In genomic region chr19:45767410-45767880, GRCh38 we compare ENCODE assay signal across 8 cellular contexts. TPM values are rescaled to one million over a fixed set of nuclear protein-coding genes. Genes with fewer than 3 reads are reported as not detected.
DNase-seq lines count a peak whose midpoint lies in the region; ATAC-seq and TF ChIP-seq lines count a peak whose summit lies in the region.

No MANE protein-coding gene starts in this region.

- no peak for TF ChIP-seq CTCF in upper lobe of right lung (IDR thresholded peaks at IDR 0.05)

- H3K36me3 ChIP-seq in NT2/D1 (ENCODE audit: insufficient read depth, insufficient read length, low read length) (peaks cover 20% of the 10 kb centered on the region), upper lobe of right lung (no peaks in the 10 kb centered on the region)

- H3K9me3 ChIP-seq in NT2/D1 (ENCODE audit: insufficient read depth, low read length) (no peaks in the 10 kb centered on the region), upper lobe of right lung (no peaks in the 10 kb centered on the region)

- intact Hi-C loops in upper lobe of right lung (cut with DNase I): no loop called here

- H3K9ac ChIP-seq in NT2/D1 (ENCODE audit: insufficient read length, low read depth): peak overlapping the region; percentile 94

- ATAC-seq in upper lobe of right lung (peak; percentile 0), HG02759 (IDR thresholded peaks at IDR 0.05; ENCODE audit: unreplicated experiment) (no peak)

- peak overlapping the region; percentile 92 for H3K27ac ChIP-seq in upper lobe of right lung

- peak; percentile 46 for DNase-seq in NCI-H146 (lab: John Stamatoyannopoulos, UW)
- no peak for DNase-seq in NCI-H146 treated with DMSO at 0.1 percent for 48 hours (lab: John Stamatoyannopoulos, UW; ENCODE audit: unreplicated experiment)
- DNase-seq in NT2/D1 (ENCODE audit: low read depth, low spot score): no peak
- peak; percentile 63 for DNase-seq in dermis blood vessel endothelial cell
- peak; percentile 58 to 61 for DNase-seq in lung microvascular endothelial cell (ENCODE audit: low read depth in 2 of 2)
- peak; percentile 87 for DNase-seq in upper lobe of right lung
- no peak for DNase-seq in activated gamma-delta T cell treated with Interleukin-2 at 50 U/mL for 16 hours

- H3K27me3 ChIP-seq in NT2/D1 (ENCODE audit: insufficient read depth, insufficient read length) (no peaks in the 10 kb centered on the region), upper lobe of right lung (no peaks in the 10 kb centered on the region)

- H3K4me1 ChIP-seq in NT2/D1 (ENCODE audit: insufficient read depth, insufficient read length): peaks cover 21% of the 10 kb centered on the region
- H3K4me1 ChIP-seq in upper lobe of right lung: peaks cover 31% of the 10 kb centered on the region

- H3K4me3 ChIP-seq in NT2/D1 (ENCODE audit: insufficient read length, low read depth) (peak overlapping the region; percentile 80), upper lobe of right lung (peak overlapping the region; percentile 69)

RNA-seq across cellular contexts. Expression of gene SIX5, which starts 1.6 kb away (rescaled TPM):
- total RNA-seq in dermis blood vessel endothelial cell: 9.8 and 11.7 TPM in 2 replicates
- total RNA-seq in lung microvascular endothelial cell: 3.3 and 5.0 TPM in 2 replicates
- total RNA-seq in upper lobe of right lung: 15.5 TPM

RNA-seq across cellular contexts. Expression of gene DMPK, which starts 14.8 kb away (rescaled TPM):
- total RNA-seq in dermis blood vessel endothelial cell: 10.9 and 12.4 TPM in 2 replicates
- total RNA-seq in lung microvascular endothelial cell: 4.4 and 7.7 TPM in 2 replicates
- total RNA-seq in upper lobe of right lung: 50.1 TPM

RNA-seq across cellular contexts. Expression of gene DMWD, which starts 25.2 kb away (rescaled TPM):
- total RNA-seq in dermis blood vessel endothelial cell (28.8 and 31.7 TPM in 2 replicates), lung microvascular endothelial cell (11.6 and 19.4 TPM in 2 replicates), upper lobe of right lung (58.7 TPM)

RNA-seq across cellular contexts. Expression of gene MEIOSIN, which starts 34.2 kb away (rescaled TPM):
- total RNA-seq in dermis blood vessel endothelial cell: not detected in 2 replicates
- not detected in 2 replicates for total RNA-seq in lung microvascular endothelial cell
- total RNA-seq in upper lobe of right lung: not detected

RNA-seq across cellular contexts. Expression of gene FBXO46, which starts 36.7 kb away (rescaled TPM):
- total RNA-seq in dermis blood vessel endothelial cell (7.7 and 7.8 TPM in 2 replicates), lung microvascular endothelial cell (3.5 and 4.4 TPM in 2 replicates), upper lobe of right lung (16.5 TPM)

Comparison
In these comparisons a context has a peak if more than half of its experiments do, and no peak if none do; other contexts are left out.
1. DNase-seq: peak in NCI-H146 (single experiment), dermis blood vessel endothelial cell (single experiment), lung microvascular endothelial cell (2 of 2) and upper lobe of right lung (single experiment); none in NCI-H146 treated with DMSO at 0.1 percent for 48 hours (single experiment), NT2/D1 (single experiment) and activated gamma-delta T cell treated with Interleukin-2 at 50 U/mL for 16 hours (single experiment).